16 cellular contexts compared by ENCODE assay signal in genomic region chr3:48597408-48597800, GRCh38. TPM values are rescaled to one million over a fixed set of nuclear protein-coding genes. Genes with fewer than 3 reads are reported as not detected.
DNase-seq lines count a peak whose midpoint lies in the region; ATAC-seq, FAIRE-seq and TF ChIP-seq lines count a peak whose summit lies in the region.
"Had no signal": no experiment of that assay in that cellular context is flagged by ENCODE, and none has a peak within 500 bp of the region (broad histone marks: within the 10 kb centered on the region; RNA-seq: fewer than 3 reads in every experiment).

No MANE protein-coding gene starts in this region.

- intact Hi-C loops in left ventricle myocardium superior (cut with micrococcal nuclease): no loop called here
- intact Hi-C loops in sigmoid colon (cut with DNase I): no loop called here

- peaks cover 0 to 16% (median under 1%) of the 10 kb centered on the region in 4 donors for H3K4me1 Mint-ChIP-seq in CD4-positive, CD25-positive, alpha-beta regulatory T cell
- H3K4me1 Mint-ChIP-seq in WTC11: peaks cover 16% of the 10 kb centered on the region

- FAIRE-seq in D721Med (lab: Jason Lieb, UNC): no peak
- FAIRE-seq: endometrium had no signal

- no peak for DNase-seq in CD4-positive, CD25-positive, alpha-beta regulatory T cell
- DNase-seq in WTC11 (ENCODE audit: low spot score): no peak
- DNase-seq in left ventricle myocardium superior: no peak
- DNase-seq in sigmoid colon: no peak
- no peak for DNase-seq in D721Med (ENCODE audit: insufficient read length, low spot score)
- DNase-seq: activated CD4-positive, alpha-beta T cell treated with anti-CD3 and anti-CD28 coated beads, Interleukin-2, amount 50 U/mL, for 1 hour; naive thymus-derived CD8-positive, alpha-beta T cell; NCI-H524; SK-N-SH; stimulated activated CD4-positive, alpha-beta T cell treated with anti-CD3 and anti-CD28 coated beads, Interleukin-2, amount 100 ng/mL, for 24 hours had no signal

- TF ChIP-seq POLR2A in sigmoid colon (IDR thresholded peaks at IDR 0.05): no peak

- no peaks in the 10 kb centered on the region for H3K27me3 ChIP-seq in CD4-positive, CD25-positive, alpha-beta regulatory T cell (ENCODE audit: control insufficient read depth, insufficient read depth, low read length)
- H3K27me3 ChIP-seq in sigmoid colon: peaks cover 0 to 15% (median 5%) of the 10 kb centered on the region in 3 donors

- H3K27ac ChIP-seq in CD4-positive, CD25-positive, alpha-beta regulatory T cell (ENCODE audit: insufficient read depth, low read length, poor library complexity, severe bottlenecking): no peak overlapping the region
- peak overlapping the region; percentile 56 to 89 (median 80) for H3K27ac ChIP-seq in sigmoid colon

- peaks cover 0 to 2% (median 0%) of the 10 kb centered on the region in 7 donors for H3K9me3 Mint-ChIP-seq in CD4-positive, CD25-positive, alpha-beta regulatory T cell
- no peaks in the 10 kb centered on the region for H3K9me3 Mint-ChIP-seq in WTC11
- H3K9me3 Mint-ChIP-seq: naive thymus-derived CD8-positive, alpha-beta T cell; stimulated activated naive CD8-positive, alpha-beta T cell treated with anti-CD3 and anti-CD28 coated beads, Interleukin-15, Interleukin-2, amounts not matched to agents 100 ng/mL and 50 ng/mL, for 24 hours had no signal

- no peaks in the 10 kb centered on the region for H3K9me3 ChIP-seq in CD4-positive, CD25-positive, alpha-beta regulatory T cell (ENCODE audit: control insufficient read depth in 2 of 2, low read length in 2 of 2)
- H3K9me3 ChIP-seq in sigmoid colon: no peaks in the 10 kb centered on the region
- H3K9me3 ChIP-seq: SK-N-SH had no signal

- H3K4me3 ChIP-seq in CD4-positive, CD25-positive, alpha-beta regulatory T cell (ENCODE audit: low read depth, low read length): no peak overlapping the region
- H3K4me3 ChIP-seq in sigmoid colon: no peak overlapping the region

- H3K4me1 ChIP-seq in CD4-positive, CD25-positive, alpha-beta regulatory T cell (ENCODE audit: control insufficient read depth, insufficient read depth, low read length, poor library complexity, severe bottlenecking): peaks cover 5% of the 10 kb centered on the region
- H3K4me1 ChIP-seq in sigmoid colon: peaks cover 0 to 49% (median 39%) of the 10 kb centered on the region in 4 donors

- WGBS in sigmoid colon, 2 donors: 74 to 91% methylated on average over 6 of the region's 6 CpGs

- H3K36me3 Mint-ChIP-seq in CD4-positive, CD25-positive, alpha-beta regulatory T cell: peaks cover 16% of the 10 kb centered on the region
- H3K36me3 Mint-ChIP-seq in WTC11: peaks cover 40% of the 10 kb centered on the region

- POLR2A ChIA-PET in WTC11 (lab: Charles Lee): no interaction called here

- ATAC-seq in CD4-positive, CD25-positive, alpha-beta regulatory T cell (ENCODE audit: low read depth in 2 of 2): no peak
- ATAC-seq in WTC11: no peak
- peak; percentile 3 for ATAC-seq in left ventricle myocardium superior
- no peak for ATAC-seq in GM19395 (IDR thresholded peaks at IDR 0.05; ENCODE audit: unreplicated experiment)
- no peak for ATAC-seq in GM18511 (IDR thresholded peaks at IDR 0.05; ENCODE audit: unreplicated experiment)
- ATAC-seq in GM18502 (IDR thresholded peaks at IDR 0.05; ENCODE audit: poor library complexity, unreplicated experiment): no peak

- H3K27me3 Mint-ChIP-seq in CD4-positive, CD25-positive, alpha-beta regulatory T cell: peaks cover 12% of the 10 kb centered on the region
- no peaks in the 10 kb centered on the region; the same call in 1 of the 2 replicates for H3K27me3 Mint-ChIP-seq in WTC11 (ENCODE audit: low read depth)

- no peak for TF ChIP-seq CTCF in WTC11 (IDR thresholded peaks at IDR 0.05)
- TF ChIP-seq CTCF in sigmoid colon (IDR thresholded peaks at IDR 0.05): no peak
- TF ChIP-seq CTCF in D721Med (IDR thresholded peaks at IDR 0.05; ENCODE audit: insufficient read depth, missing control alignments): no peak

- H3K4me3 Mint-ChIP-seq in CD4-positive, CD25-positive, alpha-beta regulatory T cell: no peak overlapping the region
- no peak overlapping the region for H3K4me3 Mint-ChIP-seq in WTC11
- H3K4me3 Mint-ChIP-seq: naive thymus-derived CD8-positive, alpha-beta T cell; stimulated activated naive CD8-positive, alpha-beta T cell treated with anti-CD3 and anti-CD28 coated beads, Interleukin-15, Interleukin-2, amounts not matched to agents 100 ng/mL and 50 ng/mL, for 24 hours had no signal

- H3K27ac Mint-ChIP-seq in CD4-positive, CD25-positive, alpha-beta regulatory T cell: peak overlapping the region in 2 of 3 donors; percentile 62
- H3K27ac Mint-ChIP-seq in WTC11: peak overlapping the region; percentile 75
- H3K27ac Mint-ChIP-seq: stimulated activated naive CD8-positive, alpha-beta T cell treated with anti-CD3 and anti-CD28 coated beads, Interleukin-15, Interleukin-2, amounts not matched to agents 100 ng/mL and 50 ng/mL, for 24 hours had no signal

- H3K36me3 ChIP-seq in CD4-positive, CD25-positive, alpha-beta regulatory T cell (ENCODE audit: control insufficient read depth, insufficient read depth, low read length): peaks cover 28% of the 10 kb centered on the region
- peaks cover 22 to 40% (median 33%) of the 10 kb centered on the region in 4 donors for H3K36me3 ChIP-seq in sigmoid colon

- no peak for TF ChIP-seq EP300 in sigmoid colon (IDR thresholded peaks at IDR 0.05)

- CTCF ChIA-PET in WTC11 (lab: Charles Lee): interaction anchor here (1.0 to 1.4 kb wide), 3 partner anchors 37 to 161 kb away, joined by 3 to 6 read pairs (median 3); partner anchors contain the start of gene SLC26A6

TF ChIP-seq in WTC11, 78 proteins besides CTCF, POLR2A, EP300 and RAD21:
- TF ChIP-seq ATF3 (CRISPR knock-in tag; conservative IDR thresholded peaks at IDR 0.05) (no peak), ZNF512 (CRISPR knock-in tag; IDR thresholded peaks at IDR 0.05; ENCODE audit: borderline replicate concordance) (no peak)
TF ChIP-seq in WTC11: peak in this region for 0.

RNA-seq across cellular contexts. Expression of gene COL7A1, which starts 2.3 kb away (rescaled TPM):
- 1.1 TPM for total RNA-seq in CD4-positive, CD25-positive, alpha-beta regulatory T cell
- not detected for polyA plus RNA-seq in CD4-positive, CD25-positive, alpha-beta regulatory T cell
- 8.1 to 16.1 TPM (median 15.4 TPM) in 3 replicates for total RNA-seq in WTC11 (2021)
- total RNA-seq in left ventricle myocardium superior: 24.5 TPM
- total RNA-seq in sigmoid colon: 1 to 10 TPM; 1.5 to 9.4 (median 2.6) TPM
- 10 to 100 TPM in 1 of 3 donors, 1 to 10 TPM in 2; 1.4 to 15.4 (median 3.0) TPM for polyA plus RNA-seq in sigmoid colon

RNA-seq across cellular contexts. Expression of gene UQCRC1, which starts 12.0 kb away (rescaled TPM):
- total RNA-seq in CD4-positive, CD25-positive, alpha-beta regulatory T cell: 111 TPM
- polyA plus RNA-seq in CD4-positive, CD25-positive, alpha-beta regulatory T cell: 100 to 1,000 TPM; 181 to 234 (median 206) TPM
- total RNA-seq in WTC11 (2021) (313 to 326 TPM (median 323 TPM) in 3 replicates), left ventricle myocardium superior (1,236 TPM), sigmoid colon (100 to 1,000 TPM; 199 to 241 (median 223) TPM)
- 100 to 1,000 TPM; 451 to 828 (median 586) TPM for polyA plus RNA-seq in sigmoid colon

RNA-seq across cellular contexts. Expression of gene TMEM89, which starts 24.2 kb away (rescaled TPM):
- not detected for total RNA-seq in CD4-positive, CD25-positive, alpha-beta regulatory T cell
- polyA plus RNA-seq in CD4-positive, CD25-positive, alpha-beta regulatory T cell: not detected
- total RNA-seq in WTC11 (2021) (0.53 to 0.66 TPM in 2 of 3 replicates, not detected in the other), left ventricle myocardium superior (not detected), sigmoid colon (not detected)
- polyA plus RNA-seq in sigmoid colon: 1 to 10 TPM in 1 of 3 donors, not detected in 2; 1.2 TPM
- total RNA-seq: naive thymus-derived CD8-positive, alpha-beta T cell had no signal
- polyA plus RNA-seq: adipose tissue; naive thymus-derived CD8-positive, alpha-beta T cell; SK-N-SH had no signal

RNA-seq across cellular contexts. Expression of gene UCN2, which starts 33.8 kb away (rescaled TPM):
- total RNA-seq in CD4-positive, CD25-positive, alpha-beta regulatory T cell: not detected
- not detected for polyA plus RNA-seq in CD4-positive, CD25-positive, alpha-beta regulatory T cell
- total RNA-seq in WTC11 (2021) (0.34 to 0.46 TPM in 2 of 3 replicates, not detected in the other), left ventricle myocardium superior (0.17 TPM), sigmoid colon (not detected)
- polyA plus RNA-seq in sigmoid colon: under 1 TPM in 1 of 3 donors, not detected in 2; 0.10 TPM
- polyA plus RNA-seq: naive thymus-derived CD8-positive, alpha-beta T cell had no signal

RNA-seq across cellular contexts. Expression of gene SLC26A6, which starts 37.9 kb away (rescaled TPM):
- 25.1 TPM for total RNA-seq in CD4-positive, CD25-positive, alpha-beta regulatory T cell
- 1 to 10 TPM; 3.2 to 6.7 (median 5.9) TPM for polyA plus RNA-seq in CD4-positive, CD25-positive, alpha-beta regulatory T cell
- total RNA-seq in WTC11 (2021) (57.2 to 58.9 TPM (median 57.8 TPM) in 3 replicates), left ventricle myocardium superior (12.3 TPM), sigmoid colon (10 to 100 TPM in 3 of 4 donors, 1 to 10 TPM in 1; 6.4 to 33.0 (median 17.0) TPM)
- 10 to 100 TPM in 1 of 3 donors, 1 to 10 TPM in 2; 9.0 to 70.8 (median 9.7) TPM for polyA plus RNA-seq in sigmoid colon
